In genomic region chr1:6770727-6771567, GRCh38 we compare ENCODE assay signal across 9 cellular contexts. TPM values are rescaled to one million over a fixed set of nuclear protein-coding genes. Genes with fewer than 3 reads are reported as not detected.
A peak's percentile ranks its signal among the peaks of the same experiment; 100 is the strongest.
DNase-seq lines count a peak whose midpoint lies in the region; ATAC-seq, FAIRE-seq and TF ChIP-seq lines count a peak whose summit lies in the region.
"Had no signal": no experiment of that assay in that cellular context is flagged by ENCODE, and none has a peak within 500 bp of the region (broad histone marks: within the 10 kb centered on the region; RNA-seq: fewer than 3 reads in every experiment).

No MANE protein-coding gene starts in this region.

- DNase-seq in GM03348 (ENCODE audit: low spot score) (peak; percentile 78), RCC 7860 (ENCODE audit: low spot score) (peak; percentile 50), fibroblast of mammary gland (ENCODE audit: low read depth) (peak; percentile 59), renal cortical epithelial cell (ENCODE audit: low read depth) (peak; percentile 62), AML-193 (lab: John Stamatoyannopoulos, UW) (no peak), sciatic nerve (ENCODE audit: low spot score) (no peak)

- ATAC-seq in HG02571 (IDR thresholded peaks at IDR 0.05; ENCODE audit: unreplicated experiment) (no peak), sciatic nerve (no peak), HG03571 (IDR thresholded peaks at IDR 0.05; ENCODE audit: unreplicated experiment) (no peak)

- no peak overlapping the region for H3K4me3 ChIP-seq in fibroblast of mammary gland (ENCODE audit: control insufficient read depth, low read depth, low read length)
- H3K4me3 ChIP-seq: cardiac muscle cell had no signal

- no peak for TF ChIP-seq CTCF in fibroblast of mammary gland (conservative IDR thresholded peaks at IDR 0.05; ENCODE audit: control insufficient read depth, insufficient read depth, low read depth, low read length)

- intact Hi-C loops in sciatic nerve (cut with DNase I) = no loop called here

- no peak for FAIRE-seq in RCC 7860 (lab: Jason Lieb, UNC)

RNA-seq across cellular contexts. Expression of gene CAMTA1, which starts 14.3 kb away (rescaled TPM):
- total RNA-seq in renal cortical epithelial cell (56.4 and 79.3 TPM in 2 replicates), sciatic nerve (72.4 TPM)

Comparison
In these comparisons a context has a peak if more than half of its experiments do, and no peak if none do; other contexts are left out.
1. DNase-seq: peak in GM03348 (single experiment), RCC 7860 (single experiment), fibroblast of mammary gland (single experiment) and renal cortical epithelial cell (single experiment); none in AML-193 (0 of 2) and sciatic nerve (single experiment).